8 cellular contexts compared by ENCODE assay signal in genomic region chr2:180979086-180979934, GRCh38. TPM values are rescaled to one million over a fixed set of nuclear protein-coding genes. Genes with fewer than 3 reads are reported as not detected.
A peak's percentile ranks its signal among the peaks of the same experiment; 100 is the strongest.
DNase-seq lines count a peak whose midpoint lies in the region; ATAC-seq and TF ChIP-seq lines count a peak whose summit lies in the region.

No MANE protein-coding gene starts in this region.

- no peaks in the 10 kb centered on the region for H3K9me3 Mint-ChIP-seq in effector memory CD8-positive, alpha-beta T cell
- H3K9me3 Mint-ChIP-seq in natural killer cell treated with Interleukin-12 subunit alpha and Interleukin-12 subunit beta and Interleukin-15 and Interleukin-18, amount 100 ng/mL, for 72 hours = no peaks in the 10 kb centered on the region

- peak overlapping the region; percentile 77 to 78 for H3K4me3 Mint-ChIP-seq in effector memory CD8-positive, alpha-beta T cell
- H3K4me3 Mint-ChIP-seq in natural killer cell treated with Interleukin-12 subunit alpha and Interleukin-12 subunit beta and Interleukin-15 and Interleukin-18, amount 100 ng/mL, for 72 hours = peak overlapping the region; percentile 71

- DNase-seq in RWPE2 (ENCODE audit: low spot score) (no peak), SHP77 (lab: John Stamatoyannopoulos, UW) (no peak), COLO668 (lab: John Stamatoyannopoulos, UW; ENCODE audit: unreplicated experiment) (no peak)
- DNase-seq in effector memory CD8-positive, alpha-beta T cell = no peak
- DNase-seq in natural killer cell treated with Interleukin-12 subunit alpha and Interleukin-12 subunit beta and Interleukin-15 and Interleukin-18, amount 100 ng/mL, for 72 hours (ENCODE audit: low spot score) = no peak

- H3K4me1 Mint-ChIP-seq in effector memory CD8-positive, alpha-beta T cell (ENCODE audit: low read depth in 2 of 2) = peaks cover 16 to 38% of the 10 kb centered on the region in 2 donors
- H3K4me1 Mint-ChIP-seq in natural killer cell treated with Interleukin-12 subunit alpha and Interleukin-12 subunit beta and Interleukin-15 and Interleukin-18, amount 100 ng/mL, for 72 hours (ENCODE audit: low read depth in 2 of 2) = peaks cover 21 to 34% of the 10 kb centered on the region in 2 donors

- H3K4me1 ChIP-seq in RWPE2 (ENCODE audit: insufficient read depth, poor library complexity, severe bottlenecking) = peaks cover 23% of the 10 kb centered on the region

- H3K27me3 Mint-ChIP-seq in effector memory CD8-positive, alpha-beta T cell = no peaks in the 10 kb centered on the region
- H3K27me3 Mint-ChIP-seq in natural killer cell treated with Interleukin-12 subunit alpha and Interleukin-12 subunit beta and Interleukin-15 and Interleukin-18, amount 100 ng/mL, for 72 hours = peaks cover 0 to 3% of the 10 kb centered on the region in 2 donors

- H3K4me3 ChIP-seq in GM12875 (ENCODE audit: low read depth, low read length) (peak overlapping the region; percentile 67), RWPE2 (ENCODE audit: severe bottlenecking) (peak overlapping the region; percentile 96)

- TF ChIP-seq CTCF in GM12875 (IDR thresholded peaks at IDR 0.05; ENCODE audit: borderline replicate concordance, insufficient read depth, low read depth, low read length) = no peak
- TF ChIP-seq CTCF in RWPE2 (IDR thresholded peaks at IDR 0.05; ENCODE audit: poor library complexity, severe bottlenecking) = no peak

- H3K36me3 ChIP-seq in RWPE2 (ENCODE audit: low read depth) = peaks cover 21% of the 10 kb centered on the region

- H3K27ac Mint-ChIP-seq in effector memory CD8-positive, alpha-beta T cell = peak overlapping the region; percentile 75 to 95
- H3K27ac Mint-ChIP-seq in natural killer cell treated with Interleukin-12 subunit alpha and Interleukin-12 subunit beta and Interleukin-15 and Interleukin-18, amount 100 ng/mL, for 72 hours = peak overlapping the region; percentile 43 to 71

- no peaks in the 10 kb centered on the region for H3K9me3 ChIP-seq in RWPE2 (ENCODE audit: severe bottlenecking)

- H3K27me3 ChIP-seq in RWPE2 (ENCODE audit: insufficient read depth, poor library complexity, severe bottlenecking) = no peaks in the 10 kb centered on the region

- H3K27ac ChIP-seq in RWPE2 (ENCODE audit: poor library complexity, severe bottlenecking) = peak overlapping the region; percentile 76

- ATAC-seq in RWPE2 (ENCODE audit: low read depth) (peak; percentile 24; the same call in 2 of the 3 replicates), GM18517 (IDR thresholded peaks at IDR 0.05; ENCODE audit: unreplicated experiment) (no peak), HG03039 (IDR thresholded peaks at IDR 0.05; ENCODE audit: unreplicated experiment) (no peak)
- no peak for ATAC-seq in effector memory CD8-positive, alpha-beta T cell (replicated peaks)
- ATAC-seq in natural killer cell treated with Interleukin-12 subunit alpha and Interleukin-12 subunit beta and Interleukin-15 and Interleukin-18, amount 100 ng/mL, for 72 hours = no peak

- H3K36me3 Mint-ChIP-seq in effector memory CD8-positive, alpha-beta T cell (ENCODE audit: insufficient read depth) = peaks cover 11% of the 10 kb centered on the region
- peaks cover 12% of the 10 kb centered on the region for H3K36me3 Mint-ChIP-seq in natural killer cell treated with Interleukin-12 subunit alpha and Interleukin-12 subunit beta and Interleukin-15 and Interleukin-18, amount 100 ng/mL, for 72 hours

RNA-seq across cellular contexts. Expression of gene UBE2E3, which starts 1.1 kb away (rescaled TPM):
- total RNA-seq in natural killer cell treated with Interleukin-12 subunit alpha and Interleukin-12 subunit beta and Interleukin-15 and Interleukin-18, amount 100 ng/mL, for 72 hours = 10 to 100 TPM; 36.5 to 39.1 TPM
